9 cellular contexts compared by ENCODE assay signal in the genomic region with DNA sequence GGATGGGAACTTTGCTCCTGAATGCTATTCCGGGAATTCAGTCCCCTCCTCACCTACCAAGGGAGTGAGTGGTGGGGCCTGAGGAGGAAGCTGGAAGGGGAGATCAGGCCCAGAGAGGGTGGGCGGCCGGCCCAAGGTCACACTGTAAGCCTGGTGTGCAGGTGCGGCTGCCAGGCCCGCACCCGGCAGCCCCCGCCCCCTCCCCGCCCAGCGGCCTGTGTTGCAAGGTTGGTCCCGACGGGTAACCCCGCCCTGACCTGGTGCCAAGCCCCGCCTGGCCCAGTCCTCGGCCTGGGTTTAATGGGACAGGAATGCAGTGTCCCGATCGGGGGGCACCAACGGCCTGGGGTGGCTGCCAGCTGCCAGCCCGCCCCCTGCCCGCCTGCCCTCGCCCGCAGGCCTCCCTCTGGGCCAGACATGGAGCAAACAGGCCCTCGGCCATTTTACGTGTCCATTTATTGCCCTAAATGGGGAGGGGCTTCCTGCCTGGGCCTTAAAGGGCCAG. TPM values are rescaled to one million over a fixed set of nuclear protein-coding genes. Genes with fewer than 3 reads are reported as not detected.
A peak's percentile ranks its signal among the peaks of the same experiment; 100 is the strongest.
DNase-seq lines count a peak whose midpoint lies in the region; ATAC-seq, FAIRE-seq and TF ChIP-seq lines count a peak whose summit lies in the region.
"Had no signal": no experiment of that assay in that cellular context is flagged by ENCODE, and none has a peak within 500 bp of the region (broad histone marks: within the 10 kb centered on the region; RNA-seq: fewer than 3 reads in every experiment).

No MANE protein-coding gene starts in this region.

- peak overlapping the region; percentile 85 for H3K27ac Mint-ChIP-seq in activated naive CD8-positive, alpha-beta T cell
- H3K27ac Mint-ChIP-seq: nephron had no signal

- peaks cover 87% of the 10 kb centered on the region for H3K79me2 ChIP-seq in keratinocyte (ENCODE audit: control insufficient read depth, insufficient read depth, low read length)

- H3K4me3 ChIP-seq in keratinocyte (ENCODE audit: control insufficient read depth in 2 of 3, extremely low read depth in 1 of 3, insufficient read depth in 2 of 3, low read depth in 1 of 3, low read length in 3 of 3) (peak overlapping the region; percentile 39 to 57 (median 46)), testis (no peak overlapping the region)

- dilution Hi-C loops in keratinocyte (cut with MboI; ENCODE audit: extremely low pct_ligation_motif_present, low sequenced_read_pairs): no loop called here

- H4K20me1 ChIP-seq in keratinocyte (ENCODE audit: control insufficient read depth, extremely low read depth, insufficient read depth, low read length): peaks cover 34% of the 10 kb centered on the region

- no peaks in the 10 kb centered on the region for H3K27me3 ChIP-seq in keratinocyte (ENCODE audit: control insufficient read depth, extremely low read depth, insufficient read depth, low read length)
- no peaks in the 10 kb centered on the region for H3K27me3 ChIP-seq in testis

- no peaks in the 10 kb centered on the region for H3K27me3 Mint-ChIP-seq in activated naive CD8-positive, alpha-beta T cell

- H2AFZ ChIP-seq in keratinocyte (ENCODE audit: control insufficient read depth, low read length): no peak overlapping the region

- 43 to 44% methylated on average over 8 to 15 of the region's 23 CpGs for WGBS in testis, 2 donors

- H3K9me1 ChIP-seq in keratinocyte (ENCODE audit: control insufficient read depth, extremely low read depth, insufficient read depth, low read length): no peaks in the 10 kb centered on the region

- H3K27ac ChIP-seq in keratinocyte (ENCODE audit: control insufficient read depth, insufficient read depth, low read length) (peak overlapping the region; percentile 43), testis (peak overlapping the region; percentile 95 to 98)

- FAIRE-seq in keratinocyte (lab: Jason Lieb, UNC): no peak

- H3K4me3 Mint-ChIP-seq in activated naive CD8-positive, alpha-beta T cell: peak overlapping the region; percentile 30
- H3K4me3 Mint-ChIP-seq: nephron had no signal

- no peak for TF ChIP-seq CTCF in keratinocyte (optimal IDR thresholded peaks at IDR 0.05 in 1 of 3, IDR thresholded peaks at IDR 0.05 in 1 of 3, conservative IDR thresholded peaks at IDR 0.05 in 1 of 3; ENCODE audit: extremely low read depth in 1 of 3, insufficient read depth in 2 of 3, low read length in 3 of 3)
- no peak for TF ChIP-seq CTCF in testis (IDR thresholded peaks at IDR 0.05)

- peaks cover 62% of the 10 kb centered on the region for H3K4me1 ChIP-seq in keratinocyte (ENCODE audit: control insufficient read depth, extremely low read depth, insufficient read depth, low read length)
- H3K4me1 ChIP-seq in testis: peaks cover 63% of the 10 kb centered on the region

- H3K36me3 ChIP-seq in keratinocyte (ENCODE audit: control insufficient read depth in 2 of 2, extremely low read depth in 1 of 2, insufficient read depth in 2 of 2, low read length in 2 of 2) (peaks cover 7 to 20% of the 10 kb centered on the region in 2 experiments), testis (ENCODE audit: low read depth, missing control alignments) (no peaks in the 10 kb centered on the region)

- H3K4me1 Mint-ChIP-seq in activated naive CD8-positive, alpha-beta T cell (ENCODE audit: low read depth): peaks cover 22% of the 10 kb centered on the region

- H3K9ac ChIP-seq in keratinocyte (ENCODE audit: control insufficient read depth, extremely low read depth, insufficient read depth, low read length): peak overlapping the region; percentile 60

- peak; percentile 18 for DNase-seq in DMS153 (lab: John Stamatoyannopoulos, UW)
- DNase-seq in DMS153 treated with DMSO at 0.1 percent for 48 hours (lab: John Stamatoyannopoulos, UW; ENCODE audit: unreplicated experiment): no peak
- DNase-seq in keratinocyte (ENCODE audit: low read depth, low spot score): no peak
- peak; percentile 65 for DNase-seq in testis
- no peak for DNase-seq in HK-2 (ENCODE audit: unreplicated experiment)
- DNase-seq in NCI-H524 treated with DMSO at 0.1 percent for 48 hours (lab: John Stamatoyannopoulos, UW): no peak

- intact Hi-C loops in testis (cut with DNase I; ENCODE audit: low total_unique reads): no loop called here

- TF ChIP-seq POLR2A in testis (IDR thresholded peaks at IDR 0.05): no peak

- H3K9me3 Mint-ChIP-seq in activated naive CD8-positive, alpha-beta T cell (ENCODE audit: low read depth): no peaks in the 10 kb centered on the region
- H3K9me3 Mint-ChIP-seq: nephron had no signal

- H3K4me2 ChIP-seq in keratinocyte (ENCODE audit: control insufficient read depth, extremely low read depth, insufficient read depth, low read depth, low read length): peak overlapping the region; percentile 77

- H3K9me3 ChIP-seq in keratinocyte (ENCODE audit: control insufficient read depth, low read depth, low read length) (no peaks in the 10 kb centered on the region), testis (no peaks in the 10 kb centered on the region)

- no peak for ATAC-seq in GM18867 (IDR thresholded peaks at IDR 0.05; ENCODE audit: unreplicated experiment)

- H3K36me3 Mint-ChIP-seq in activated naive CD8-positive, alpha-beta T cell: no peaks in the 10 kb centered on the region

RNA-seq across cellular contexts. Expression of a gene that starts 5.5 kb away (rescaled TPM):
- 3.7 to 9.8 TPM (median 7.2 TPM) in 3 replicates for polyA plus RNA-seq in keratinocyte
- 18.6 TPM for polyA plus RNA-seq in keratinocyte (2011; ENCODE audit: low read depth)
- polyA plus RNA-seq in keratinocyte (2011; cell fraction: cytosol; rRNA removed): 4.8 and 14.2 TPM in 2 replicates
- polyA plus RNA-seq in keratinocyte (2011; cell fraction: nucleus; rRNA removed): 15.6 and 25.3 TPM in 2 replicates
- 23.6 and 24.7 TPM in 2 replicates for polyA plus RNA-seq in keratinocyte (2012; ENCODE audit: low replicate concordance)
- polyA minus RNA-seq in keratinocyte: 5.2 to 12.8 TPM (median 7.7 TPM) in 3 replicates
- polyA minus RNA-seq in keratinocyte (2011; cell fraction: cytosol; rRNA and poly(A)+ RNA removed): 60.4 TPM
- polyA minus RNA-seq in keratinocyte (2011; cell fraction: nucleus; rRNA and poly(A)+ RNA removed): 35.8 and 46.1 TPM in 2 replicates
- 10 to 100 TPM; 42.2 to 49.4 TPM for total RNA-seq in testis
- 7.5 TPM for polyA plus RNA-seq in testis (ENCODE audit: insufficient read depth, low read depth, low replicate concordance)

RNA-seq across cellular contexts. Expression of a gene that starts 53.7 kb away (rescaled TPM):
- 6.1 to 11.4 TPM (median 7.5 TPM) in 3 replicates for polyA plus RNA-seq in keratinocyte
- polyA plus RNA-seq in keratinocyte (2011; ENCODE audit: low read depth): 18.7 TPM
- 6.4 and 13.1 TPM in 2 replicates for polyA plus RNA-seq in keratinocyte (2011; cell fraction: cytosol; rRNA removed)
- polyA plus RNA-seq in keratinocyte (2011; cell fraction: nucleus; rRNA removed): 12.7 and 17.1 TPM in 2 replicates
- polyA plus RNA-seq in keratinocyte (2012; ENCODE audit: low replicate concordance): 20.0 and 20.7 TPM in 2 replicates
- 7.4 to 42.2 TPM (median 7.6 TPM) in 3 replicates for polyA minus RNA-seq in keratinocyte
- polyA minus RNA-seq in keratinocyte (2011; cell fraction: cytosol; rRNA and poly(A)+ RNA removed): 7.7 TPM
- 8.4 and 9.0 TPM in 2 replicates for polyA minus RNA-seq in keratinocyte (2011; cell fraction: nucleus; rRNA and poly(A)+ RNA removed)
- 10 to 100 TPM; 89.1 to 94.5 TPM for total RNA-seq in testis
- polyA plus RNA-seq in testis (ENCODE audit: insufficient read depth, low read depth, low replicate concordance): 142 TPM

Comparison
In these comparisons a context has a peak if more than half of its experiments do, and no peak if none do; other contexts are left out.
1. DNase-seq: peak in DMS153 (single experiment) and testis (single experiment); none in DMS153 treated with DMSO at 0.1 percent for 48 hours (single experiment), keratinocyte (single experiment), HK-2 (single experiment) and NCI-H524 treated with DMSO at 0.1 percent for 48 hours (single experiment).
2. H3K4me3 ChIP-seq: peak in keratinocyte (3 of 3); none in testis (0 of 2).